1 cellular context compared by ENCODE assay signal in genomic region chr3:171862993-171863521, GRCh38.
TF ChIP-seq lines count a peak whose summit lies in the region.

No MANE protein-coding gene starts in this region.

TF ChIP-seq in H1, 55 proteins besides CTCF, POLR2A, EP300 and RAD21 (continued from another document):
- no peak for TF ChIP-seq EGR1 (IDR thresholded peaks at IDR 0.05; ENCODE audit: borderline replicate concordance, low read depth, low read length)
- no peak for TF ChIP-seq KDM4A (IDR thresholded peaks at IDR 0.05; ENCODE audit: low read depth, low read length, severe bottlenecking)
- TF ChIP-seq SRF (IDR thresholded peaks at IDR 0.05; ENCODE audit: low read depth, low read length), result no peak
